ENCODE assay signal across 2 cellular contexts in genomic region chr16:47927330-47927729, GRCh38.
A peak's percentile ranks its signal among the peaks of the same experiment; 100 is the strongest.
TF ChIP-seq lines count a peak whose summit lies in the region.

No MANE protein-coding gene starts in this region.

TF ChIP-seq in IMR-90, 13 proteins besides CTCF, POLR2A, EP300 and RAD21 (continued from another document):
- TF ChIP-seq MXI1 (IDR thresholded peaks at IDR 0.05; ENCODE audit: borderline replicate concordance, low read depth, low read length), result no peak
- TF ChIP-seq CEBPB (IDR thresholded peaks at IDR 0.05; ENCODE audit: low read depth, low read length), result peak; percentile 70
- TF ChIP-seq FOS (IDR thresholded peaks at IDR 0.05; ENCODE audit: low read depth, low read length), result no peak
- TF ChIP-seq NFE2L2 (IDR thresholded peaks at IDR 0.05; ENCODE audit: low read depth, low read length), result no peak
- TF ChIP-seq RFX5 (IDR thresholded peaks at IDR 0.05; ENCODE audit: low read depth, low read length), result no peak
TF ChIP-seq in IMR-90: peak in this region for 1.

TF ChIP-seq in SK-N-SH, 30 proteins besides CTCF, POLR2A, EP300 and RAD21:
- TF ChIP-seq CHD2 (IDR thresholded peaks at IDR 0.05; ENCODE audit: low read length, partially characterized antibody) (no peak), FOXM1 (IDR thresholded peaks at IDR 0.05; ENCODE audit: low read depth) (no peak), MEF2A (IDR thresholded peaks at IDR 0.05; ENCODE audit: borderline replicate concordance, low read depth) (no peak), RFX5 (IDR thresholded peaks at IDR 0.05; ENCODE audit: low read length) (no peak), IRF3 (IDR thresholded peaks at IDR 0.05; ENCODE audit: low read depth, low read length) (no peak), TAF1 (IDR thresholded peaks at IDR 0.05; ENCODE audit: borderline replicate concordance, low read depth, low read length) (no peak), USF2 (IDR thresholded peaks at IDR 0.05; ENCODE audit: borderline replicate concordance, low read depth, low read length) (no peak), SIN3A (IDR thresholded peaks at IDR 0.05; ENCODE audit: borderline replicate concordance, low read depth, low read length) (no peak), ZBTB33 (IDR thresholded peaks at IDR 0.05; ENCODE audit: borderline replicate concordance, low read depth) (no peak)
- TF ChIP-seq, protein P1, sequence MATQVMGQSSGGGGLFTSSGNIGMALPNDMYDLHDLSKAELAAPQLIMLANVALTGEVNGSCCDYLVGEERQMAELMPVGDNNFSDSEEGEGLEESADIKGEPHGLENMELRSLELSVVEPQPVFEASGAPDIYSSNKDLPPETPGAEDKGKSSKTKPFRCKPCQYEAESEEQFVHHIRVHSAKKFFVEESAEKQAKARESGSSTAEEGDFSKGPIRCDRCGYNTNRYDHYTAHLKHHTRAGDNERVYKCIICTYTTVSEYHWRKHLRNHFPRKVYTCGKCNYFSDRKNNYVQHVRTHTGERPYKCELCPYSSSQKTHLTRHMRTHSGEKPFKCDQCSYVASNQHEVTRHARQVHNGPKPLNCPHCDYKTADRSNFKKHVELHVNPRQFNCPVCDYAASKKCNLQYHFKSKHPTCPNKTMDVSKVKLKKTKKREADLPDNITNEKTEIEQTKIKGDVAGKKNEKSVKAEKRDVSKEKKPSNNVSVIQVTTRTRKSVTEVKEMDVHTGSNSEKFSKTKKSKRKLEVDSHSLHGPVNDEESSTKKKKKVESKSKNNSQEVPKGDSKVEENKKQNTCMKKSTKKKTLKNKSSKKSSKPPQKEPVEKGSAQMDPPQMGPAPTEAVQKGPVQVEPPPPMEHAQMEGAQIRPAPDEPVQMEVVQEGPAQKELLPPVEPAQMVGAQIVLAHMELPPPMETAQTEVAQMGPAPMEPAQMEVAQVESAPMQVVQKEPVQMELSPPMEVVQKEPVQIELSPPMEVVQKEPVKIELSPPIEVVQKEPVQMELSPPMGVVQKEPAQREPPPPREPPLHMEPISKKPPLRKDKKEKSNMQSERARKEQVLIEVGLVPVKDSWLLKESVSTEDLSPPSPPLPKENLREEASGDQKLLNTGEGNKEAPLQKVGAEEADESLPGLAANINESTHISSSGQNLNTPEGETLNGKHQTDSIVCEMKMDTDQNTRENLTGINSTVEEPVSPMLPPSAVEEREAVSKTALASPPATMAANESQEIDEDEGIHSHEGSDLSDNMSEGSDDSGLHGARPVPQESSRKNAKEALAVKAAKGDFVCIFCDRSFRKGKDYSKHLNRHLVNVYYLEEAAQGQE (IDR thresholded peaks at IDR 0.05; ENCODE audit: low read depth, low read length), result no peak
- TF ChIP-seq, protein P2, sequence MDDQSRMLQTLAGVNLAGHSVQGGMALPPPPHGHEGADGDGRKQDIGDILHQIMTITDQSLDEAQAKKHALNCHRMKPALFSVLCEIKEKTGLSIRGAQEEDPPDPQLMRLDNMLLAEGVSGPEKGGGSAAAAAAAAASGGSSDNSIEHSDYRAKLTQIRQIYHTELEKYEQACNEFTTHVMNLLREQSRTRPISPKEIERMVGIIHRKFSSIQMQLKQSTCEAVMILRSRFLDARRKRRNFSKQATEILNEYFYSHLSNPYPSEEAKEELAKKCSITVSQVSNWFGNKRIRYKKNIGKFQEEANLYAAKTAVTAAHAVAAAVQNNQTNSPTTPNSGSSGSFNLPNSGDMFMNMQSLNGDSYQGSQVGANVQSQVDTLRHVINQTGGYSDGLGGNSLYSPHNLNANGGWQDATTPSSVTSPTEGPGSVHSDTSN (IDR thresholded peaks at IDR 0.05), result no peak
